8 cellular contexts compared by ENCODE assay signal in the genomic region with DNA sequence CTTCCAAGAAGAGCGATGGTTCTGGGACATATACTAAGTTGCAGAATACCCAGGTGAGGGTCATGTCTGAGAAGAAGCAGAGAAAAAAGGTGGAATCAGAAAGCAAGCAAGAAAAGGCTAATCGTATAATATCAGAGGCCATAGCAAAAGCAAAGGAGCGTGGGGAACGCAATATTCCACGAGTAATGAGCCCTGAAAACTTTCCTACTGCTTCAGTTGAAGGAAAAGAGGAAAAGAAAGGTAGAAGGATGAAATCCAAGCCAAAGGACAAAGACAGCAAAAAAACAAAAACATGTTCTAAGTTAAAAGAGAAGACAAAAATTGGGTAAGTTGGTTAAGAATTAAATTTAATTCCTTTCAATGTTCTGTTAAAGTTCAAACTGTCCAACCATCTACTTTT.
DNase-seq lines count a peak whose midpoint lies in the region; ATAC-seq, FAIRE-seq and TF ChIP-seq lines count a peak whose summit lies in the region.

No MANE protein-coding gene starts in this region.

- no peaks in the 10 kb centered on the region for H3K9me3 ChIP-seq in kidney (ENCODE audit: control insufficient read depth in 1 of 2, low read length in 2 of 2)
- no peaks in the 10 kb centered on the region for H3K9me3 ChIP-seq in suprapubic skin

- H3K36me3 ChIP-seq in kidney (ENCODE audit: control insufficient read depth in 1 of 2, insufficient read depth in 2 of 2, low read length in 2 of 2) (no peaks in the 10 kb centered on the region), suprapubic skin (no peaks in the 10 kb centered on the region)

- 7% methylated on average over 5 of the region's 5 CpGs for WGBS in suprapubic skin

- no peaks in the 10 kb centered on the region for H3K9me3 Mint-ChIP-seq in activated CD4-positive, alpha-beta T cell treated with anti-CD3 and anti-CD28 coated beads for 36 hours (ENCODE audit: low read depth)
- peaks cover 2% of the 10 kb centered on the region; the same call in 1 of the 2 replicates for H3K9me3 Mint-ChIP-seq in WTC11

- peak overlapping the region; percentile 58 for H3K4me3 Mint-ChIP-seq in activated CD4-positive, alpha-beta T cell treated with anti-CD3 and anti-CD28 coated beads for 36 hours
- peak overlapping the region; percentile 80 for H3K4me3 Mint-ChIP-seq in WTC11

- H3K4me3 ChIP-seq in kidney (ENCODE audit: low read length in 2 of 2) (peak overlapping the region; percentile 68), suprapubic skin (peak overlapping the region; percentile 46)

- no peaks in the 10 kb centered on the region for H3K27me3 Mint-ChIP-seq in activated CD4-positive, alpha-beta T cell treated with anti-CD3 and anti-CD28 coated beads for 36 hours
- H3K27me3 Mint-ChIP-seq in WTC11 (ENCODE audit: low read depth): no peaks in the 10 kb centered on the region

- FAIRE-seq in kidney (lab: Jason Lieb, UNC): no peak

- CTCF ChIA-PET in activated CD4-positive, alpha-beta T cell treated with anti-CD3 and anti-CD28 coated beads for 36 hours (lab: Charles Lee): no interaction called here
- CTCF ChIA-PET in WTC11 (lab: Charles Lee): no interaction called here

- H3K4me1 Mint-ChIP-seq in activated CD4-positive, alpha-beta T cell treated with anti-CD3 and anti-CD28 coated beads for 36 hours: peaks cover 14% of the 10 kb centered on the region
- peaks cover 41% of the 10 kb centered on the region for H3K4me1 Mint-ChIP-seq in WTC11

- H3K27ac Mint-ChIP-seq in activated CD4-positive, alpha-beta T cell treated with anti-CD3 and anti-CD28 coated beads for 36 hours: no peak overlapping the region
- peak overlapping the region; percentile 82 for H3K27ac Mint-ChIP-seq in WTC11

- H3K36me3 Mint-ChIP-seq in activated CD4-positive, alpha-beta T cell treated with anti-CD3 and anti-CD28 coated beads for 36 hours (ENCODE audit: low read depth): peaks cover 3% of the 10 kb centered on the region
- H3K36me3 Mint-ChIP-seq in WTC11: peaks cover 32% of the 10 kb centered on the region

- no peak for TF ChIP-seq POLR2A in suprapubic skin (IDR thresholded peaks at IDR 0.05)

- no peak for TF ChIP-seq EP300 in suprapubic skin (IDR thresholded peaks at IDR 0.05)

- H3K4me1 ChIP-seq in kidney (ENCODE audit: control insufficient read depth in 1 of 2, insufficient read depth in 1 of 2, low read depth in 1 of 2, low read length in 2 of 2) (peaks cover 5 to 18% of the 10 kb centered on the region in 2 donors), suprapubic skin (peaks cover 60% of the 10 kb centered on the region)

- intact Hi-C loops in activated CD4-positive, alpha-beta T cell treated with anti-CD3 and anti-CD28 coated beads for 36 hours (cut with DNase I, micrococcal nuclease): loop anchor here (2.0 to 5.0 kb wide), 3 partner anchors 77 to 152 kb away; no protein-coding TSS in a partner anchor
- intact Hi-C loops in kidney (cut with DNase I): no loop called here

- POLR2A ChIA-PET in activated CD4-positive, alpha-beta T cell treated with anti-CD3 and anti-CD28 coated beads for 36 hours (lab: Charles Lee): no interaction called here
- POLR2A ChIA-PET in WTC11 (lab: Charles Lee): no interaction called here

- no peak for DNase-seq in activated CD4-positive, alpha-beta T cell treated with anti-CD3 and anti-CD28 coated beads for 36 hours
- DNase-seq in activated CD4-positive, alpha-beta T cell treated with anti-CD3 and anti-CD28 coated beads, Interleukin-2, amount 50 U/mL, for 1 hour: no peak
- no peak for DNase-seq in WTC11 (ENCODE audit: low spot score)
- DNase-seq in kidney: no peak
- DNase-seq in suprapubic skin (ENCODE audit: low spot score in 2 of 2): no peak
- no peak for DNase-seq in islet precursor cell
- no peak for DNase-seq in AG08396 (ENCODE audit: low spot score)

- H3K9ac ChIP-seq in kidney (ENCODE audit: low read length in 2 of 2): peak overlapping the region; percentile 53 to 80

- TF ChIP-seq CTCF in WTC11 (IDR thresholded peaks at IDR 0.05) (no peak), kidney (IDR thresholded peaks at IDR 0.05; ENCODE audit: borderline replicate concordance, extremely low read depth, insufficient read depth) (no peak), suprapubic skin (IDR thresholded peaks at IDR 0.05) (no peak)

- no peaks in the 10 kb centered on the region for H3K27me3 ChIP-seq in suprapubic skin

- H3K27ac ChIP-seq in kidney (ENCODE audit: low read depth in 2 of 2, low read length in 2 of 2) (peak overlapping the region; percentile 26 to 27), suprapubic skin (peak overlapping the region; percentile 92)

- no peak for ATAC-seq in activated CD4-positive, alpha-beta T cell treated with anti-CD3 and anti-CD28 coated beads for 36 hours
- no peak for ATAC-seq in WTC11
- no peak for ATAC-seq in HG02973 (IDR thresholded peaks at IDR 0.05; ENCODE audit: unreplicated experiment)

TF ChIP-seq in WTC11, 78 proteins besides CTCF, POLR2A, EP300 and RAD21:
- TF ChIP-seq ATF1 (CRISPR knock-in tag; IDR thresholded peaks at IDR 0.05) (no peak), JUN (CRISPR knock-in tag; IDR thresholded peaks at IDR 0.05) (no peak), NFE2L1 (CRISPR knock-in tag; IDR thresholded peaks at IDR 0.05) (no peak), JAZF1 (CRISPR knock-in tag; IDR thresholded peaks at IDR 0.05) (no peak), MYBL2 (CRISPR knock-in tag; IDR thresholded peaks at IDR 0.05) (no peak), ZBTB21 (CRISPR knock-in tag; IDR thresholded peaks at IDR 0.05; ENCODE audit: borderline replicate concordance) (no peak), KAT7 (CRISPR knock-in tag; IDR thresholded peaks at IDR 0.05; ENCODE audit: borderline replicate concordance) (no peak), ZNF416 (CRISPR knock-in tag; IDR thresholded peaks at IDR 0.05) (no peak), ETV6 (CRISPR knock-in tag; IDR thresholded peaks at IDR 0.05) (no peak), SOX15 (CRISPR knock-in tag; IDR thresholded peaks at IDR 0.05) (no peak), NFYB (CRISPR knock-in tag; conservative IDR thresholded peaks at IDR 0.05; ENCODE audit: low read depth) (no peak), NFATC4 (CRISPR knock-in tag; IDR thresholded peaks at IDR 0.05) (no peak), CREB1 (CRISPR knock-in tag; IDR thresholded peaks at IDR 0.05) (no peak), CBFB (CRISPR knock-in tag; IDR thresholded peaks at IDR 0.05; ENCODE audit: low read depth) (no peak), IRF2 (CRISPR knock-in tag; IDR thresholded peaks at IDR 0.05; ENCODE audit: borderline replicate concordance, low read depth) (no peak)
- TF ChIP-seq, protein P1, sequence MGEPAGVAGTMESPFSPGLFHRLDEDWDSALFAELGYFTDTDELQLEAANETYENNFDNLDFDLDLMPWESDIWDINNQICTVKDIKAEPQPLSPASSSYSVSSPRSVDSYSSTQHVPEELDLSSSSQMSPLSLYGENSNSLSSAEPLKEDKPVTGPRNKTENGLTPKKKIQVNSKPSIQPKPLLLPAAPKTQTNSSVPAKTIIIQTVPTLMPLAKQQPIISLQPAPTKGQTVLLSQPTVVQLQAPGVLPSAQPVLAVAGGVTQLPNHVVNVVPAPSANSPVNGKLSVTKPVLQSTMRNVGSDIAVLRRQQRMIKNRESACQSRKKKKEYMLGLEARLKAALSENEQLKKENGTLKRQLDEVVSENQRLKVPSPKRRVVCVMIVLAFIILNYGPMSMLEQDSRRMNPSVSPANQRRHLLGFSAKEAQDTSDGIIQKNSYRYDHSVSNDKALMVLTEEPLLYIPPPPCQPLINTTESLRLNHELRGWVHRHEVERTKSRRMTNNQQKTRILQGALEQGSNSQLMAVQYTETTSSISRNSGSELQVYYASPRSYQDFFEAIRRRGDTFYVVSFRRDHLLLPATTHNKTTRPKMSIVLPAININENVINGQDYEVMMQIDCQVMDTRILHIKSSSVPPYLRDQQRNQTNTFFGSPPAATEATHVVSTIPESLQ (CRISPR knock-in tag; IDR thresholded peaks at IDR 0.05): no peak
- TF ChIP-seq, protein P2, sequence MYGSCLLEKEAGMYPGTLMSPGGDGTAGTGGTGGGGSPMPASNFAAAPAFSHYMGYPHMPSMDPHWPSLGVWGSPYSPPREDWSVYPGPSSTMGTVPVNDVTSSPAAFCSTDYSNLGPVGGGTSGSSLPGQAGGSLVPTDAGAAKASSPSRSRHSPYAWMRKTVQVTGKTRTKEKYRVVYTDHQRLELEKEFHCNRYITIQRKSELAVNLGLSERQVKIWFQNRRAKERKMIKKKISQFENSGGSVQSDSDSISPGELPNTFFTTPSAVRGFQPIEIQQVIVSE (CRISPR knock-in tag; IDR thresholded peaks at IDR 0.05; ENCODE audit: borderline replicate concordance): no peak
TF ChIP-seq in WTC11: peak in this region for 0.
